In genomic region chr1:53182688-53183276, GRCh38 we compare ENCODE assay signal across 18 cellular contexts. TPM values are rescaled to one million over a fixed set of nuclear protein-coding genes. Genes with fewer than 3 reads are reported as not detected.
DNase-seq lines count a peak whose midpoint lies in the region; ATAC-seq, FAIRE-seq and TF ChIP-seq lines count a peak whose summit lies in the region.
"Had no signal": no experiment of that assay in that cellular context is flagged by ENCODE, and none has a peak within 500 bp of the region (broad histone marks: within the 10 kb centered on the region; RNA-seq: fewer than 3 reads in every experiment).

No MANE protein-coding gene starts in this region.

- no peak for FAIRE-seq in astrocyte (lab: Jason Lieb, UNC)

- no peak overlapping the region for H3K4me3 Mint-ChIP-seq in astrocyte (ENCODE audit: unreplicated experiment)
- H3K4me3 Mint-ChIP-seq: activated CD8-positive, alpha-beta memory T cell treated with anti-CD3 and anti-CD28 coated beads, Interleukin-2, amount 10 ng/mL, durations not matched to agents 7 days and 5 days; activated naive CD8-positive, alpha-beta T cell treated with anti-CD3 and anti-CD28 coated beads, Interleukin-2, amount 10 ng/mL, durations not matched to agents 7 days and 5 days; activated T-helper 17 cell treated with anti-CD3 and anti-CD28 coated beads, Interleukin-2, amount 50 U/mL, for 72 hours; CD4-positive, CD25-positive, alpha-beta regulatory T cell; HFFc6; stimulated activated naive CD8-positive, alpha-beta T cell treated with anti-CD3 and anti-CD28 coated beads, Interleukin-15, Interleukin-2, amounts not matched to agents 100 ng/mL and 50 ng/mL, for 24 hours had no signal

- H3F3A ChIP-seq in GM23248 (ENCODE audit: insufficient read depth) (peaks cover 30% of the 10 kb centered on the region), smooth muscle cell (ENCODE audit: low read depth) (no peaks in the 10 kb centered on the region)

- no peaks in the 10 kb centered on the region for H3K9me3 Mint-ChIP-seq in astrocyte (ENCODE audit: unreplicated experiment)
- H3K9me3 Mint-ChIP-seq: activated naive CD8-positive, alpha-beta T cell treated with anti-CD3 and anti-CD28 coated beads, Interleukin-2, amount 10 ng/mL, durations not matched to agents 7 days and 5 days; activated T-helper 17 cell treated with anti-CD3 and anti-CD28 coated beads, Interleukin-2, amount 50 U/mL, for 72 hours; CD4-positive, CD25-positive, alpha-beta regulatory T cell; HFFc6; stimulated activated naive CD8-positive, alpha-beta T cell treated with anti-CD3 and anti-CD28 coated beads, Interleukin-15, Interleukin-2, amounts not matched to agents 100 ng/mL and 50 ng/mL, for 24 hours had no signal

- peak overlapping the region; percentile 58 for H3K27ac ChIP-seq in GM23248
- H3K27ac ChIP-seq in astrocyte (ENCODE audit: low read depth, low read length) = no peak overlapping the region
- H3K27ac ChIP-seq in smooth muscle cell (ENCODE audit: low read depth) = peak overlapping the region; percentile 5
- H3K27ac ChIP-seq: cardiac muscle cell, dorsolateral prefrontal cortex had no signal

- in situ Hi-C loops in GM23248 (cut with MboI) (loop anchor here (10.0 to 25.0 kb wide), 2 partner anchors 368 to 470 kb away; no protein-coding TSS in a partner anchor), KBM-7 (cut with MboI; ENCODE audit: low pct_unique_long_range_greater_than_20kb, low sequenced_read_pairs) (loop anchor here (25.0 kb wide), 1 partner anchor 470 kb away; no protein-coding TSS in a partner anchor)

- intact Hi-C loops in left colon (cut with DNase I, micrococcal nuclease) = loop anchor here in 1 of 2 donors (10.0 kb wide), 2 partner anchors 168 to 248 kb away; no protein-coding TSS in a partner anchor

- H3K9me2 ChIP-seq in GM23248 (ENCODE audit: insufficient read depth) = no peaks in the 10 kb centered on the region

- DNase-seq in GM23248 (no peak), astrocyte (ENCODE audit: low read depth) (no peak), left colon (no peak), smooth muscle cell (lab: John Stamatoyannopoulos, UW; ENCODE audit: unreplicated experiment) (no peak), COLO829 (ENCODE audit: low spot score) (no peak), KBM-7 (no peak), HK-2 (ENCODE audit: unreplicated experiment) (no peak)

- ATAC-seq in left colon (peak; percentile 20), GM19328 (IDR thresholded peaks at IDR 0.05; ENCODE audit: unreplicated experiment) (no peak)

- H3K9me3 ChIP-seq in GM23248 (ENCODE audit: low read depth) (no peaks in the 10 kb centered on the region), astrocyte (ENCODE audit: insufficient read depth, low read depth, low read length) (no peaks in the 10 kb centered on the region), smooth muscle cell (replicated peaks; ENCODE audit: low read depth) (no peaks in the 10 kb centered on the region)

- no peak for TF ChIP-seq CTCF in astrocyte (IDR thresholded peaks at IDR 0.05; ENCODE audit: insufficient read depth, low read depth, low read length)
- TF ChIP-seq CTCF in smooth muscle cell (IDR thresholded peaks at IDR 0.05; ENCODE audit: borderline replicate concordance, insufficient read depth, poor library complexity, severe bottlenecking) = no peak

- H3K4me3 ChIP-seq in GM23248 (no peak overlapping the region), astrocyte (ENCODE audit: insufficient read depth, low read depth, low read length) (no peak overlapping the region), smooth muscle cell (no peak overlapping the region)
- H3K4me3 ChIP-seq: cardiac muscle cell, GM12878 had no signal

- 86 to 87% methylated on average over 4 of the region's 4 CpGs for WGBS in GM23248 (ENCODE audit: low coverage in 1 of 2, low lambda C conversion rate in 2 of 2, missing lambda C conversion rate in 2 of 2), 2 experiments
- 63% methylated on average over 4 of the region's 4 CpGs for WGBS in smooth muscle cell (ENCODE audit: low lambda C conversion rate)

- H3K4me1 ChIP-seq in GM23248 (ENCODE audit: insufficient read depth) (peaks cover 48% of the 10 kb centered on the region), astrocyte (ENCODE audit: insufficient read depth, low read length) (peaks cover 10% of the 10 kb centered on the region), smooth muscle cell (ENCODE audit: low read depth) (peaks cover 3% of the 10 kb centered on the region)

- peaks cover 3% of the 10 kb centered on the region for H3K27me3 Mint-ChIP-seq in astrocyte (ENCODE audit: low read depth, unreplicated experiment)

- H4K20me1 ChIP-seq in GM23248 (ENCODE audit: insufficient read depth) (no peaks in the 10 kb centered on the region), astrocyte (ENCODE audit: insufficient read depth, low read length) (no peaks in the 10 kb centered on the region), smooth muscle cell (ENCODE audit: low read depth) (no peaks in the 10 kb centered on the region)

- H3K4me1 Mint-ChIP-seq in astrocyte (ENCODE audit: low read depth, unreplicated experiment) = peaks cover 7% of the 10 kb centered on the region
- H3K4me1 Mint-ChIP-seq: activated CD8-positive, alpha-beta memory T cell treated with anti-CD3 and anti-CD28 coated beads, Interleukin-2, amount 10 ng/mL, durations not matched to agents 7 days and 5 days; activated naive CD8-positive, alpha-beta T cell treated with anti-CD3 and anti-CD28 coated beads, Interleukin-2, amount 10 ng/mL, durations not matched to agents 7 days and 5 days; activated T-helper 17 cell treated with anti-CD3 and anti-CD28 coated beads, Interleukin-2, amount 50 U/mL, for 72 hours; CD4-positive, CD25-positive, alpha-beta regulatory T cell had no signal

- H3K9ac ChIP-seq in GM23248 (peak overlapping the region; percentile 30), astrocyte (ENCODE audit: low read length) (no peak overlapping the region), smooth muscle cell (ENCODE audit: low read depth) (no peak overlapping the region)

- H2AFZ ChIP-seq in GM23248 (peak overlapping the region; percentile 73), astrocyte (ENCODE audit: low read depth, low read length) (peak overlapping the region; percentile 51), smooth muscle cell (ENCODE audit: low read depth) (no peak overlapping the region)

- H3K4me2 ChIP-seq in GM23248 (ENCODE audit: unreplicated experiment) (peak overlapping the region; percentile 40), astrocyte (ENCODE audit: low read length) (peak overlapping the region; percentile 39), smooth muscle cell (peak overlapping the region; percentile 14)

- H3K36me3 ChIP-seq in GM23248 (ENCODE audit: low read depth) (no peaks in the 10 kb centered on the region), astrocyte (ENCODE audit: insufficient read depth, low read length) (no peaks in the 10 kb centered on the region), smooth muscle cell (ENCODE audit: low read depth) (no peaks in the 10 kb centered on the region)
- H3K36me3 ChIP-seq: cardiac muscle cell had no signal

- no peak overlapping the region for H3K27ac Mint-ChIP-seq in astrocyte (ENCODE audit: unreplicated experiment)
- H3K27ac Mint-ChIP-seq: activated CD8-positive, alpha-beta memory T cell treated with anti-CD3 and anti-CD28 coated beads, Interleukin-2, amount 10 ng/mL, durations not matched to agents 7 days and 5 days; activated naive CD8-positive, alpha-beta T cell treated with anti-CD3 and anti-CD28 coated beads, Interleukin-2, amount 10 ng/mL, durations not matched to agents 7 days and 5 days; activated T-helper 17 cell treated with anti-CD3 and anti-CD28 coated beads, Interleukin-2, amount 50 U/mL, for 72 hours; CD4-positive, CD25-positive, alpha-beta regulatory T cell; HFFc6; stimulated activated naive CD8-positive, alpha-beta T cell treated with anti-CD3 and anti-CD28 coated beads, Interleukin-15, Interleukin-2, amounts not matched to agents 100 ng/mL and 50 ng/mL, for 24 hours had no signal

- H3K79me2 ChIP-seq in GM23248 (ENCODE audit: insufficient read depth) = no peaks in the 10 kb centered on the region
- H3K79me2 ChIP-seq in astrocyte (ENCODE audit: insufficient read depth, low read length) = no peaks in the 10 kb centered on the region
- H3K79me2 ChIP-seq in smooth muscle cell (ENCODE audit: low read depth) = no peaks in the 10 kb centered on the region

- H3K36me3 Mint-ChIP-seq in astrocyte (ENCODE audit: low read depth, unreplicated experiment) = no peaks in the 10 kb centered on the region
- H3K36me3 Mint-ChIP-seq: activated CD8-positive, alpha-beta memory T cell treated with anti-CD3 and anti-CD28 coated beads, Interleukin-2, amount 10 ng/mL, durations not matched to agents 7 days and 5 days; activated naive CD8-positive, alpha-beta T cell treated with anti-CD3 and anti-CD28 coated beads, Interleukin-2, amount 10 ng/mL, durations not matched to agents 7 days and 5 days; CD4-positive, CD25-positive, alpha-beta regulatory T cell had no signal

- no peaks in the 10 kb centered on the region for H3K27me3 ChIP-seq in GM23248 (replicated peaks; ENCODE audit: insufficient read depth)
- H3K27me3 ChIP-seq in astrocyte (ENCODE audit: insufficient read depth, low read length) = no peaks in the 10 kb centered on the region
- no peaks in the 10 kb centered on the region for H3K27me3 ChIP-seq in smooth muscle cell (ENCODE audit: low read depth)
- H3K27me3 ChIP-seq: cardiac muscle cell, dorsolateral prefrontal cortex had no signal

RNA-seq across cellular contexts. Expression of gene CPT2, which starts 13.8 kb away (rescaled TPM):
- 16.2 and 24.5 TPM in 2 replicates for total RNA-seq in GM23248 (2014; rRNA removed; shearing (Covaris generic))
- polyA plus RNA-seq in GM23248 (2016; fragmentation: Nextera tagmentation; extraction: Ambion mirVana) = 15.2 and 15.8 TPM in 2 replicates
- 10.4 and 12.7 TPM in 2 replicates for total RNA-seq in astrocyte
- 10 to 100 TPM; 71.1 to 76.4 TPM for total RNA-seq in left colon
- total RNA-seq in smooth muscle cell = 13.1 and 15.7 TPM in 2 replicates
- polyA plus RNA-seq in smooth muscle cell = 13.3 and 18.1 TPM in 2 replicates

RNA-seq across cellular contexts. Expression of gene CZIB, which starts 37.7 kb away (rescaled TPM):
- 49.7 and 63.2 TPM in 2 replicates for total RNA-seq in GM23248 (2014; rRNA removed; shearing (Covaris generic))
- 76.6 and 83.4 TPM in 2 replicates for polyA plus RNA-seq in GM23248 (2016; fragmentation: Nextera tagmentation; extraction: Ambion mirVana)
- 32.3 and 34.5 TPM in 2 replicates for total RNA-seq in astrocyte
- total RNA-seq in left colon = 10 to 100 TPM; 31.3 to 33.3 TPM
- 39.3 and 49.4 TPM in 2 replicates for total RNA-seq in smooth muscle cell
- polyA plus RNA-seq in smooth muscle cell = 45.8 and 47.9 TPM in 2 replicates

RNA-seq across cellular contexts. Expression of gene SLC1A7, which starts 40.3 kb away (rescaled TPM):
- 0.13 TPM in 1 of 2 replicates, not detected in the other for total RNA-seq in GM23248 (2014; rRNA removed; shearing (Covaris generic))
- 0.51 and 0.76 TPM in 2 replicates for polyA plus RNA-seq in GM23248 (2016; fragmentation: Nextera tagmentation; extraction: Ambion mirVana)
- not detected in 2 replicates for total RNA-seq in astrocyte
- total RNA-seq in left colon = 1 to 10 TPM in 1 of 2 donors, under 1 TPM in 1; 0.58 to 1.1 TPM
- total RNA-seq in smooth muscle cell = not detected in 2 replicates
- polyA plus RNA-seq in smooth muscle cell = 0.05 and 0.53 TPM in 2 replicates
- total RNA-seq: activated CD8-positive, alpha-beta memory T cell treated with anti-CD3 and anti-CD28 coated beads, Interleukin-2, amount 10 ng/mL, durations not matched to agents 7 days and 5 days; activated naive CD8-positive, alpha-beta T cell treated with anti-CD3 and anti-CD28 coated beads, Interleukin-2, amount 10 ng/mL, durations not matched to agents 7 days and 5 days; activated T-helper 17 cell treated with anti-CD3 and anti-CD28 coated beads, Interleukin-2, amount 50 U/mL, for 72 hours; cardiac muscle cell; CD4-positive, CD25-positive, alpha-beta regulatory T cell; GM12878; osteocyte had no signal
- polyA plus RNA-seq: cardiac muscle cell; CD4-positive, CD25-positive, alpha-beta regulatory T cell; GM12878 had no signal

RNA-seq across cellular contexts. Expression of gene MAGOH, which starts 55.5 kb away (rescaled TPM):
- total RNA-seq in GM23248 (2014; rRNA removed; shearing (Covaris generic)) = 21.9 and 22.5 TPM in 2 replicates
- 29.7 and 34.3 TPM in 2 replicates for polyA plus RNA-seq in GM23248 (2016; fragmentation: Nextera tagmentation; extraction: Ambion mirVana)
- total RNA-seq in astrocyte = 34.8 and 35.7 TPM in 2 replicates
- total RNA-seq in left colon = 10 to 100 TPM; 28.8 to 33.5 TPM
- total RNA-seq in smooth muscle cell = 30.5 and 37.3 TPM in 2 replicates
- 28.5 and 38.4 TPM in 2 replicates for polyA plus RNA-seq in smooth muscle cell
